ENCODE assay signal across 29 cellular contexts in the genomic region with DNA sequence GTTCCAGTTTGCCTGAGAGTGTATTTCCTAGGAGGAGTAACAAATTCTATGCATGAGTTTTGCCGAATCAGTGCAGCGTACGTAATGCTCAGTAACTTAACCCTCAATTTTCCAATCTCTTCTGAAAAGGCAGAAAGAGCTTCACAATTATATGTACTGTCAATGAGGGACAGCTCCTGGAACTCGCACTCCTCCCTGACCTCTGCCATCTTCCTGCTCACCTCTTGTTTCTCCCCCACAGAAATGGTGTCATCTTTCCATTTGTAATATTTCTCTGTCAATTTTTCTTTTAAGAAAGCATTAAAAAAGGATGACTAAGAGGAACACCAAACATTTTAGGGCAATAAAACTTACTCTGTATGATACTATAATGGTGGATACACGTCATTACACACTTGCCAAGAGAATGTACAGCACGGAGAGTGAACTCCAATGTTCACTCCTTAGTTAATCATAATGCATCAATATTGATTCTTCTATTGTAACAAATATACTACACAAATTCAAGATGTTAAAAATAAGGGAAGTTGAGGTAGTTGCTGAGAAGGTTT. TPM values are rescaled to one million over a fixed set of nuclear protein-coding genes. Genes with fewer than 3 reads are reported as not detected.
"Had no signal": no experiment of that assay in that cellular context is flagged by ENCODE, and none has a peak within 500 bp of the region (broad histone marks: within the 10 kb centered on the region; RNA-seq: fewer than 3 reads in every experiment).

No MANE protein-coding gene starts in this region.

- H3K9me3 ChIP-seq: esophagus muscularis mucosa, gastroesophageal sphincter, heart left ventricle, mucosa of descending colon, prostate gland, sigmoid colon, testis, tibial artery had no signal

- H3K79me2 ChIP-seq: hepatocyte had no signal

- H3K4me1 ChIP-seq: esophagus muscularis mucosa, foreskin keratinocyte, gastroesophageal sphincter, heart left ventricle, left lung, prostate gland, sigmoid colon, testis, tibial artery had no signal

- H3K4me2 ChIP-seq: hepatocyte had no signal

- H3K27ac ChIP-seq: coronary artery, esophagus muscularis mucosa, foreskin keratinocyte, gastroesophageal sphincter, heart left ventricle, hepatocyte, left lung, prostate gland, sigmoid colon, testis, tibial artery had no signal

- H3K27me3 ChIP-seq: esophagus muscularis mucosa, foreskin keratinocyte, gastroesophageal sphincter, heart left ventricle, hepatocyte, left lung, sigmoid colon, testis, tibial artery had no signal

- FAIRE-seq: endothelial cell of umbilical vein, kidney had no signal

- H3K36me3 ChIP-seq: esophagus muscularis mucosa, gastroesophageal sphincter, heart left ventricle, left lung, prostate gland, sigmoid colon, tibial artery had no signal

- DNase-seq: dermis blood vessel endothelial cell; effector memory CD4-positive, alpha-beta T cell; foreskin keratinocyte; heart left ventricle; kidney; left lung; mesenchymal stem cell; mucosa of descending colon; naive B cell; right cardiac atrium; sigmoid colon; stimulated activated CD4-positive, alpha-beta T cell treated with anti-CD3 and anti-CD28 coated beads, Interleukin-2, amount 100 ng/mL, for 24 hours; stimulated activated CD4-positive, alpha-beta T cell treated with anti-CD3 and anti-CD28 coated beads, Interleukin-4, amount 100 ng/mL, for 24 hours; stimulated activated naive CD8-positive, alpha-beta T cell treated with anti-CD3 and anti-CD28 coated beads, Interleukin-15, Interleukin-2, amounts not matched to agents 100 U/mL and 50 U/mL, for 24 hours; substantia nigra; testis; tibial artery had no signal

- H3K4me3 ChIP-seq: coronary artery, esophagus muscularis mucosa, gastroesophageal sphincter, heart left ventricle, hepatocyte, left lung, mucosa of descending colon, prostate gland, sigmoid colon, testis, tibial artery had no signal

- ATAC-seq: foreskin keratinocyte; gastroesophageal sphincter; heart left ventricle; left lung; mucosa of descending colon; natural killer cell treated with Interleukin-12 subunit alpha and Interleukin-12 subunit beta and Interleukin-15 and Interleukin-18, amount 100 ng/mL, for 72 hours; right cardiac atrium; stimulated activated effector memory CD8-positive, alpha-beta T cell treated with anti-CD3 and anti-CD28 coated beads, Interleukin-12 subunit alpha, Interleukin-12 subunit beta, amount 100 ng/mL, for 72 hours; stimulated activated naive CD8-positive, alpha-beta T cell treated with anti-CD3 and anti-CD28 coated beads, Interleukin-15, Interleukin-2, amounts not matched to agents 100 U/mL and 50 U/mL, for 24 hours had no signal

- H2AFZ ChIP-seq: hepatocyte had no signal

RNA-seq across cellular contexts. Expression of gene XIRP2, which starts 25.6 kb away (rescaled TPM):
- total RNA-seq: dermis blood vessel endothelial cell; epithelial cell of proximal tubule; foreskin keratinocyte; hepatocyte; kidney; lung microvascular endothelial cell; mesothelial cell of epicardium; natural killer cell treated with Interleukin-12 subunit alpha and Interleukin-12 subunit beta and Interleukin-15 and Interleukin-18, amount 100 ng/mL, for 72 hours; renal cortical epithelial cell had no signal
